ENCODE assay signal across 8 cellular contexts in genomic region chr10:117653170-117653515, GRCh38.
A peak's percentile ranks its signal among the peaks of the same experiment; 100 is the strongest.
DNase-seq lines count a peak whose midpoint lies in the region; ATAC-seq and TF ChIP-seq lines count a peak whose summit lies in the region.

No MANE protein-coding gene starts in this region.

- ATAC-seq in GM18873 (IDR thresholded peaks at IDR 0.05; ENCODE audit: low FRiP score, unreplicated experiment) (peak; percentile 95), HG02981 (IDR thresholded peaks at IDR 0.05; ENCODE audit: unreplicated experiment) (peak; percentile 87), lower lobe of right lung (peak; percentile 50 to 78)

- no peak for TF ChIP-seq CTCF in lower lobe of right lung (IDR thresholded peaks at IDR 0.05)

- intact Hi-C loops in lower lobe of right lung (cut with DNase I) = no loop called here

- H3K27ac ChIP-seq in lower lobe of right lung = no peak overlapping the region

- H3K36me3 ChIP-seq in lower lobe of right lung = no peaks in the 10 kb centered on the region

- no peaks in the 10 kb centered on the region for H3K4me1 ChIP-seq in lower lobe of right lung

- DNase-seq in A172 (ENCODE audit: low spot score) (peak; percentile 97), SW 1271 (lab: John Stamatoyannopoulos, UW) (peak; percentile 61 to 77), lower lobe of right lung (no peak), NCI-H748 (lab: John Stamatoyannopoulos, UW; ENCODE audit: unreplicated experiment) (no peak), HUDEP-2 (lab: John Stamatoyannopoulos, UW; ENCODE audit: unreplicated experiment in 76 of 76) (no peak), COLO668 (lab: John Stamatoyannopoulos, UW; ENCODE audit: unreplicated experiment) (no peak)

- H3K9me3 ChIP-seq in lower lobe of right lung = no peaks in the 10 kb centered on the region

- no peaks in the 10 kb centered on the region for H3K27me3 ChIP-seq in lower lobe of right lung (ENCODE audit: low read depth)

- no peak overlapping the region for H3K4me3 ChIP-seq in lower lobe of right lung

Comparison
In these comparisons a context has a peak if more than half of its experiments do, and no peak if none do; other contexts are left out.
1. DNase-seq: peak in A172 (single experiment) and SW 1271 (2 of 2); none in lower lobe of right lung (single experiment), NCI-H748 (single experiment), HUDEP-2 (0 of 76) and COLO668 (single experiment).
2. Peak in every context shown above with its lines, with median percentiles within 50 percentile points of each other: ATAC-seq.